16 cellular contexts compared by ENCODE assay signal in the genomic region with DNA sequence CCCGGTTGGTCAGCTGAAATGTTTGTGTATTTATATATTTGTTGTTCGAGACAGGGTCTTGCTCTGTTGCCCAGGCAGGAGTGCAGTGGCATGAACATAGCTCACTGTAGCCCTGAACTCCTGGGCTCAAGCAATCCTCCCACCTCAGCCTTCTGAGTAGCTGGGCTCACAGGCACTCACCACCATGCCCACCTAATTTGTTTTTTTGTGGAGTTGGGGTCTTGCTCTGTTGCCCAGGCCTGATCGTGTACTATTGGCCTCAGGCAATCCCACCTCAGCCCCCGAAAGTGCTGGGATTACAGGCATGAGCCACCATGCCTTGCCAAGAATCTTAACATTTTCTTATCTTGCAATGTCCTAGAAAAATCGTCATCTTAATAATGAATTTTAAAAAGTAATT. TPM values are rescaled to one million over a fixed set of nuclear protein-coding genes. Genes with fewer than 3 reads are reported as not detected.
A peak's percentile ranks its signal among the peaks of the same experiment; 100 is the strongest.
DNase-seq lines count a peak whose midpoint lies in the region; ATAC-seq and TF ChIP-seq lines count a peak whose summit lies in the region.
"Had no signal": no experiment of that assay in that cellular context is flagged by ENCODE, and none has a peak within 500 bp of the region (broad histone marks: within the 10 kb centered on the region; RNA-seq: fewer than 3 reads in every experiment).

No MANE protein-coding gene starts in this region.

- peak overlapping the region; percentile 94; the same call in 1 of the 2 replicates for H3K4me2 ChIP-seq in SK-N-SH

- POLR2A ChIA-PET in SK-N-SH (lab: Yijun Ruan, JAX) (no interaction called here), activated B cell treated with CpG ODN at 0.5 μM for 24 hours (lab: Charles Lee) (no interaction called here)
- POLR2A ChIA-PET in CD4-positive, alpha-beta T cell (lab: Charles Lee) = no interaction called here

- H3K9ac ChIP-seq in SK-N-SH (no peak overlapping the region), iPS-18a (ENCODE audit: low read length) (no peak overlapping the region)

- H3K4me1 ChIP-seq in SK-N-SH (ENCODE audit: control insufficient read depth in 1 of 2, insufficient read depth in 2 of 2, low read depth in 1 of 2, low read length in 1 of 2) = peaks cover 9 to 11% of the 10 kb centered on the region in 2 experiments; a peak in 3 of 4 replicates
- H3K4me1 ChIP-seq in iPS-18a (ENCODE audit: control insufficient read depth, low read depth, low read length) = peaks cover 34% of the 10 kb centered on the region
- H3K4me1 ChIP-seq in HAP-1 = peaks cover 29% of the 10 kb centered on the region

- no peak for TF ChIP-seq RAD21 in SK-N-SH (IDR thresholded peaks at IDR 0.05; ENCODE audit: low read length)

- H3F3A ChIP-seq in SK-N-SH (replicated peaks; ENCODE audit: insufficient read depth) = peaks cover 58% of the 10 kb centered on the region

- H4K20me1 ChIP-seq in SK-N-SH (ENCODE audit: insufficient read depth) = peaks cover 49% of the 10 kb centered on the region

- CTCF ChIA-PET in SK-N-SH (lab: Yijun Ruan, JAX) = no interaction called here
- CTCF ChIA-PET in CD4-positive, alpha-beta T cell (lab: Charles Lee) = no interaction called here
- CTCF ChIA-PET in activated B cell treated with CpG ODN at 0.5 μM for 24 hours (lab: Charles Lee) = no interaction called here

- peaks cover 48 to 52% of the 10 kb centered on the region in 2 experiments for H3K36me3 ChIP-seq in SK-N-SH (replicated peaks in 1 of 2; ENCODE audit: control insufficient read depth in 1 of 2, insufficient read depth in 2 of 2, low read length in 1 of 2)
- peaks cover 58% of the 10 kb centered on the region for H3K36me3 ChIP-seq in iPS-18a (ENCODE audit: control insufficient read depth, low read depth, low read length)
- peaks cover 49% of the 10 kb centered on the region for H3K36me3 ChIP-seq in HAP-1 (replicated peaks)

- no peaks in the 10 kb centered on the region for H3K27me3 ChIP-seq in SK-N-SH (ENCODE audit: insufficient read depth)
- no peaks in the 10 kb centered on the region for H3K27me3 ChIP-seq in CD4-positive, alpha-beta T cell (ENCODE audit: control insufficient read depth, insufficient read depth, low read length)
- H3K27me3 ChIP-seq in iPS-18a (ENCODE audit: control insufficient read depth, insufficient read depth, low read length) = no peaks in the 10 kb centered on the region
- no peaks in the 10 kb centered on the region for H3K27me3 ChIP-seq in HAP-1 (ENCODE audit: low read depth)
- H3K27me3 ChIP-seq: foreskin keratinocyte had no signal

- H3K27me3 Mint-ChIP-seq in CD4-positive, alpha-beta T cell = no peaks in the 10 kb centered on the region
- H3K27me3 Mint-ChIP-seq in activated B cell treated with CpG ODN at 0.5 μM for 24 hours = no peaks in the 10 kb centered on the region

- H3K27ac Mint-ChIP-seq in CD4-positive, alpha-beta T cell = peak overlapping the region; percentile 87
- peak overlapping the region; percentile 18 for H3K27ac Mint-ChIP-seq in activated B cell treated with CpG ODN at 0.5 μM for 24 hours

- H3K9me3 Mint-ChIP-seq in CD4-positive, alpha-beta T cell = no peaks in the 10 kb centered on the region
- no peaks in the 10 kb centered on the region for H3K9me3 Mint-ChIP-seq in activated B cell treated with CpG ODN at 0.5 μM for 24 hours

- H3K4me1 Mint-ChIP-seq in CD4-positive, alpha-beta T cell (ENCODE audit: low read depth) = peaks cover 60% of the 10 kb centered on the region
- H3K4me1 Mint-ChIP-seq in activated B cell treated with CpG ODN at 0.5 μM for 24 hours = peaks cover 69% of the 10 kb centered on the region

- H3K4me3 ChIP-seq in SK-N-SH (ENCODE audit: low read depth in 2 of 2, low read length in 1 of 2) (no peak overlapping the region), iPS-18a (ENCODE audit: low read length) (peak overlapping the region; percentile 100), HAP-1 (no peak overlapping the region)

- WGBS in SK-N-SH (ENCODE audit: low lambda C conversion rate) = 89% methylated on average over 5 of the region's 5 CpGs

- H3K4me3 Mint-ChIP-seq in CD4-positive, alpha-beta T cell = peak overlapping the region; percentile 90
- H3K4me3 Mint-ChIP-seq in activated B cell treated with CpG ODN at 0.5 μM for 24 hours = no peak overlapping the region

- H3K27ac ChIP-seq in SK-N-SH (ENCODE audit: low read depth in 2 of 2, low read length in 1 of 2) (no peak overlapping the region), iPS-18a (ENCODE audit: low read length) (no peak overlapping the region)
- no peak overlapping the region for H3K27ac ChIP-seq in CD4-positive, alpha-beta T cell (ENCODE audit: low read depth, low read length)
- H3K27ac ChIP-seq: 22Rv1, foreskin keratinocyte, SK-N-MC had no signal

- no peak overlapping the region for H2AFZ ChIP-seq in SK-N-SH (ENCODE audit: low read depth)

- TF ChIP-seq CTCF in SK-N-SH (IDR thresholded peaks at IDR 0.05) (no peak), activated B cell treated with CpG ODN at 0.5 μM for 24 hours (IDR thresholded peaks at IDR 0.05) (no peak)
- TF ChIP-seq CTCF in CD4-positive, alpha-beta T cell (IDR thresholded peaks at IDR 0.05) = no peak

- H3K9me2 ChIP-seq in SK-N-SH = no peaks in the 10 kb centered on the region

- peaks cover 47% of the 10 kb centered on the region for H3K79me2 ChIP-seq in SK-N-SH (ENCODE audit: insufficient read depth)

- peaks cover 62% of the 10 kb centered on the region for H3K36me3 Mint-ChIP-seq in CD4-positive, alpha-beta T cell (ENCODE audit: low read depth)
- peaks cover 55% of the 10 kb centered on the region for H3K36me3 Mint-ChIP-seq in activated B cell treated with CpG ODN at 0.5 μM for 24 hours (ENCODE audit: low read depth)

- no peak for TF ChIP-seq EP300 in SK-N-SH (IDR thresholded peaks at IDR 0.05; ENCODE audit: borderline replicate concordance in 1 of 2, low read depth in 1 of 2, low read length in 1 of 2)

- ATAC-seq in SK-N-SH treated with all-trans-retinoic acid at 6 μM for 48 hours (no peak), activated B cell treated with CpG ODN at 0.5 μM for 24 hours (ENCODE audit: low read depth) (no peak), HG02588 (IDR thresholded peaks at IDR 0.05; ENCODE audit: unreplicated experiment) (no peak)
- no peak for ATAC-seq in CD4-positive, alpha-beta T cell (ENCODE audit: poor library complexity)
- ATAC-seq: foreskin keratinocyte, left ventricle myocardium superior had no signal

- intact Hi-C loops in CD4-positive, alpha-beta T cell (cut with DNase I, micrococcal nuclease) = loop anchor here in 1 of 2 experiments (10.0 kb wide), 1 partner anchor 1060 kb away; no protein-coding TSS in a partner anchor
- intact Hi-C loops in activated B cell treated with CpG ODN at 0.5 μM for 24 hours (cut with micrococcal nuclease) = loop anchor here (10.0 kb wide), 2 partner anchors 1020 to 1050 kb away; a partner anchor contains a TSS

- DNase-seq in SK-N-SH (no peak), activated B cell treated with CpG ODN at 0.5 μM for 24 hours (no peak), NCI-H2196 (lab: John Stamatoyannopoulos, UW; ENCODE audit: unreplicated experiment) (no peak), HAP-1 (ENCODE audit: low spot score in 2 of 2) (no peak)
- DNase-seq in CD4-positive, alpha-beta T cell = no peak
- DNase-seq: foreskin keratinocyte, left ventricle myocardium superior, NCI-H2029, NCI-H510A treated with DMSO at 0.1 percent for 48 hours, small intestine, trophoblast cell had no signal

- H3K9me3 ChIP-seq in SK-N-SH (no peaks in the 10 kb centered on the region), iPS-18a (ENCODE audit: control insufficient read depth, low read depth, low read length) (no peaks in the 10 kb centered on the region), HAP-1 (no peaks in the 10 kb centered on the region)
- H3K9me3 ChIP-seq in CD4-positive, alpha-beta T cell (ENCODE audit: control insufficient read depth, low read length) = no peaks in the 10 kb centered on the region

- in situ Hi-C loops in HAP-1 (cut with MboI; ENCODE audit: low sequenced_read_pairs) = no loop called here

TF ChIP-seq in SK-N-SH, 30 proteins besides CTCF, POLR2A, EP300 and RAD21 (continues in another document):
- TF ChIP-seq TEAD4 (IDR thresholded peaks at IDR 0.05; ENCODE audit: borderline replicate concordance, insufficient read depth) (no peak), SMC3 (IDR thresholded peaks at IDR 0.05; ENCODE audit: low read depth, low read length) (no peak), MXI1 (IDR thresholded peaks at IDR 0.05; ENCODE audit: low read depth, low read length) (no peak), EZH2phosphoT487 (IDR thresholded peaks at IDR 0.05; ENCODE audit: borderline replicate concordance, low read depth) (no peak), FOXJ3 (CRISPR knock-in tag; IDR thresholded peaks at IDR 0.05) (no peak)
- TF ChIP-seq, protein P1, sequence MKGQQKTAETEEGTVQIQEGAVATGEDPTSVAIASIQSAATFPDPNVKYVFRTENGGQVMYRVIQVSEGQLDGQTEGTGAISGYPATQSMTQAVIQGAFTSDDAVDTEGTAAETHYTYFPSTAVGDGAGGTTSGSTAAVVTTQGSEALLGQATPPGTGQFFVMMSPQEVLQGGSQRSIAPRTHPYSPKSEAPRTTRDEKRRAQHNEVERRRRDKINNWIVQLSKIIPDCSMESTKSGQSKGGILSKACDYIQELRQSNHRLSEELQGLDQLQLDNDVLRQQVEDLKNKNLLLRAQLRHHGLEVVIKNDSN (IDR thresholded peaks at IDR 0.05; ENCODE audit: borderline replicate concordance, low read depth) = no peak

TF ChIP-seq in SK-N-SH treated with all-trans-retinoic acid at 6 μM for 48 hours, 23 proteins besides CTCF, POLR2A, EP300 and RAD21 (continues in another document):
- TF ChIP-seq ZC3H10 (CRISPR knock-in tag; IDR thresholded peaks at IDR 0.05) (no peak), PPARA (CRISPR knock-in tag; IDR thresholded peaks at IDR 0.05; ENCODE audit: borderline replicate concordance) (no peak), OSR1 (CRISPR knock-in tag; IDR thresholded peaks at IDR 0.05) (no peak)

RNA-seq across cellular contexts. Expression of a gene that starts 3.3 kb away (rescaled TPM):
- polyA plus RNA-seq in SK-N-SH (2012; rRNA removed) = 865 and 950 TPM in 2 replicates
- polyA plus RNA-seq in SK-N-SH (2012; cell fraction: cytosol; rRNA removed) = 1,006 and 1,490 TPM in 2 replicates
- 461 and 695 TPM in 2 replicates for polyA plus RNA-seq in SK-N-SH (2012; cell fraction: nucleus; rRNA removed)
- total RNA-seq in CD4-positive, alpha-beta T cell = 100 to 1,000 TPM; 278 to 302 TPM
- 748 and 757 TPM in 2 replicates for total RNA-seq in activated B cell treated with CpG ODN at 0.5 μM for 24 hours

RNA-seq across cellular contexts. Expression of a gene that starts 36.1 kb away (rescaled TPM):
- 25.1 and 31.7 TPM in 2 replicates for polyA plus RNA-seq in SK-N-SH (2012; rRNA removed)
- polyA plus RNA-seq in SK-N-SH (2012; cell fraction: cytosol; rRNA removed) = 30.9 and 36.8 TPM in 2 replicates
- 33.0 and 64.3 TPM in 2 replicates for polyA plus RNA-seq in SK-N-SH (2012; cell fraction: nucleus; rRNA removed)
- total RNA-seq in CD4-positive, alpha-beta T cell = 10 to 100 TPM; 13.4 to 14.1 TPM
- 11.0 and 11.4 TPM in 2 replicates for total RNA-seq in activated B cell treated with CpG ODN at 0.5 μM for 24 hours
